3 cellular contexts compared by ENCODE assay signal in genomic region chr7:48147690-48148089, GRCh38. TPM values are rescaled to one million over a fixed set of nuclear protein-coding genes. Genes with fewer than 3 reads are reported as not detected.
"Had no signal": no experiment of that assay in that cellular context is flagged by ENCODE, and none has a peak within 500 bp of the region (broad histone marks: within the 10 kb centered on the region; RNA-seq: fewer than 3 reads in every experiment).

No MANE protein-coding gene starts in this region.

RNA-seq across cellular contexts. Expression of gene ABCA13, which starts 23.6 kb away (rescaled TPM):
- total RNA-seq: left ventricle myocardium inferior, right atrium auricular region had no signal
- polyA plus RNA-seq: naive thymus-derived CD4-positive, alpha-beta T cell had no signal
